In the genomic region with DNA sequence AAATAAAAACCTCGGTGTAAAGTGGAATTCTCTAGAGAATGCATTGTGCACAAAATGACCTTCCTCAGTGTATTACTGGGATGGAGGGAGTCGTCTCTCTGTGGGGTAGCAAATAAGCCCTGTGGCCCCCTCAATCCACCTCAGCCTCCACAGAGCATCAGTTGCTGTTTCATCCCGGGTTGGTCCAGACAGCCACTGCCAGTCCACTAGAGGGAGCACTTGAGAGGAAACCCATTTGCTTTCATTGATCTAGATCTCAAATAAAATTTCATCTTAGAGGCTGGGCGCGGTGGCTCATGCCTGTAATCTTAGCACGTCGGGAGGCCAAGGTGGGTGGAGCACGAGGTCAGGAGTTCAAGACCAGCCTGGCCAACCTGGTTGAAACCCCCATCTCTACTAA, we compare ENCODE assay signal across 9 cellular contexts.
DNase-seq lines count a peak whose midpoint lies in the region; ATAC-seq and TF ChIP-seq lines count a peak whose summit lies in the region.
"Had no signal": no experiment of that assay in that cellular context is flagged by ENCODE, and none has a peak within 500 bp of the region (broad histone marks: within the 10 kb centered on the region; RNA-seq: fewer than 3 reads in every experiment).

No MANE protein-coding gene starts in this region.

- H3K9me3 ChIP-seq in mammary epithelial cell (replicated peaks; ENCODE audit: insufficient read depth, low read length) (peaks cover 10% of the 10 kb centered on the region), lower lobe of right lung (no peaks in the 10 kb centered on the region)

- no peak overlapping the region for H2AFZ ChIP-seq in mammary epithelial cell (ENCODE audit: low read depth, low read length)

- no peaks in the 10 kb centered on the region for H3K4me1 Mint-ChIP-seq in activated T-cell treated with anti-CD3 and anti-CD28 coated beads, Interleukin-2, amount 50 U/mL, for 24 hours (ENCODE audit: low read depth)
- H3K4me1 Mint-ChIP-seq: central memory CD8-positive, alpha-beta T cell had no signal

- no peaks in the 10 kb centered on the region for H3K4me1 ChIP-seq in mammary epithelial cell (ENCODE audit: insufficient read depth, low read length)
- no peaks in the 10 kb centered on the region for H3K4me1 ChIP-seq in lower lobe of right lung

- H3K79me2 ChIP-seq in mammary epithelial cell (ENCODE audit: insufficient read depth, low read length): no peaks in the 10 kb centered on the region

- dilution Hi-C loops in mammary epithelial cell (cut with HindIII; ENCODE audit: low sequenced_read_pairs): no loop called here

- intact Hi-C loops in mammary epithelial cell (cut with micrococcal nuclease): loop anchor here (10.0 kb wide), 1 partner anchor 900 kb away; no protein-coding TSS in a partner anchor
- intact Hi-C loops in lower lobe of right lung (cut with DNase I): no loop called here

- H3K4me3 ChIP-seq in HFF-Myc (replicated peaks; ENCODE audit: low read depth, low read length) (no peak overlapping the region), mammary epithelial cell (replicated peaks in 1 of 3; ENCODE audit: insufficient read depth in 1 of 3, low read depth in 2 of 3, low read length in 3 of 3) (no peak overlapping the region), lower lobe of right lung (no peak overlapping the region)

- BruUV-seq in mammary epithelial cell (replicated peaks; lab: Mats Ljungman, UMichigan): no TSS peak

- peak; percentile 56 to 61 for ATAC-seq in lower lobe of right lung
- no peak for ATAC-seq in HG02852 (IDR thresholded peaks at IDR 0.05; ENCODE audit: unreplicated experiment)

- H3K4me3 Mint-ChIP-seq in activated T-cell treated with anti-CD3 and anti-CD28 coated beads, Interleukin-2, amount 50 U/mL, for 24 hours: no peak overlapping the region
- H3K4me3 Mint-ChIP-seq: central memory CD8-positive, alpha-beta T cell had no signal

- peaks cover 12% of the 10 kb centered on the region for H3K9me3 Mint-ChIP-seq in activated T-cell treated with anti-CD3 and anti-CD28 coated beads, Interleukin-2, amount 50 U/mL, for 24 hours

- no peaks in the 10 kb centered on the region for H4K20me1 ChIP-seq in mammary epithelial cell (ENCODE audit: insufficient read depth, low read length)

- 49% methylated on average over 5 of the region's 8 CpGs for WGBS in mammary epithelial cell (ENCODE audit: low coverage, missing lambda C conversion rate)

- in situ Hi-C loops in mammary epithelial cell (cut with MboI; ENCODE audit: low sequenced_read_pairs in 2 of 2): no loop called here

- no peak overlapping the region for H3K27ac Mint-ChIP-seq in activated T-cell treated with anti-CD3 and anti-CD28 coated beads, Interleukin-2, amount 50 U/mL, for 24 hours

- H3K27me3 Mint-ChIP-seq in activated T-cell treated with anti-CD3 and anti-CD28 coated beads, Interleukin-2, amount 50 U/mL, for 24 hours: no peaks in the 10 kb centered on the region
- H3K27me3 Mint-ChIP-seq: central memory CD8-positive, alpha-beta T cell had no signal

- H3K36me3 ChIP-seq in mammary epithelial cell (ENCODE audit: insufficient read depth, low read length): no peaks in the 10 kb centered on the region
- H3K36me3 ChIP-seq in lower lobe of right lung: no peaks in the 10 kb centered on the region

- DNase-seq in activated T-cell treated with anti-CD3 and anti-CD28 coated beads, Interleukin-2, amount 50 U/mL, for 48 hours: peak; percentile 16 to 26
- no peak for DNase-seq in activated T-cell treated with anti-CD3 and anti-CD28 coated beads, Interleukin-2, amount 50 U/mL, for 24 hours
- DNase-seq in HFF-Myc (ENCODE audit: extremely low read depth, low read depth): no peak
- DNase-seq in NCI-H460 (ENCODE audit: extremely low read depth, low read depth): peak; percentile 52
- DNase-seq in mammary epithelial cell: peak; percentile 14
- DNase-seq in lower lobe of right lung: no peak
- no peak for DNase-seq in occipital lobe (lab: John Stamatoyannopoulos, UW)

- no peaks in the 10 kb centered on the region for H3K27me3 ChIP-seq in mammary epithelial cell (ENCODE audit: insufficient read depth, low read length)
- H3K27me3 ChIP-seq in lower lobe of right lung (ENCODE audit: low read depth): no peaks in the 10 kb centered on the region

- H3K9ac ChIP-seq in mammary epithelial cell (ENCODE audit: insufficient read depth, low read length): no peak overlapping the region

- H3K36me3 Mint-ChIP-seq in activated T-cell treated with anti-CD3 and anti-CD28 coated beads, Interleukin-2, amount 50 U/mL, for 24 hours (ENCODE audit: low read depth): no peaks in the 10 kb centered on the region

- no peak overlapping the region for H3K4me2 ChIP-seq in mammary epithelial cell (ENCODE audit: insufficient read depth, low read depth, low read length)

- CTCF ChIA-PET in mammary epithelial cell (lab: Charles Lee; ENCODE audit: low non-redundant PET): no interaction called here

- no peak overlapping the region for H3K27ac ChIP-seq in mammary epithelial cell (ENCODE audit: insufficient read depth, low read depth, low read length)
- no peak overlapping the region for H3K27ac ChIP-seq in lower lobe of right lung

- peak; percentile 56 for TF ChIP-seq CTCF in HFF-Myc (IDR thresholded peaks at IDR 0.05; ENCODE audit: low read depth, low read length, missing control alignments)
- peak; percentile 46 to 73 for TF ChIP-seq CTCF in mammary epithelial cell (conservative IDR thresholded peaks at IDR 0.05 in 1 of 2, IDR thresholded peaks at IDR 0.05 in 1 of 2; ENCODE audit: extremely low read depth in 1 of 2, insufficient read depth in 1 of 2, low read depth in 1 of 2, low read length in 2 of 2)
- peak; percentile 56 for TF ChIP-seq CTCF in lower lobe of right lung (IDR thresholded peaks at IDR 0.05)

Comparison
In these comparisons a context has a peak if more than half of its experiments do, and no peak if none do; other contexts are left out.
1. DNase-seq: peak in activated T-cell treated with anti-CD3 and anti-CD28 coated beads, Interleukin-2, amount 50 U/mL, for 48 hours (2 of 2), NCI-H460 (single experiment) and mammary epithelial cell (single experiment); none in activated T-cell treated with anti-CD3 and anti-CD28 coated beads, Interleukin-2, amount 50 U/mL, for 24 hours (single experiment), HFF-Myc (single experiment), lower lobe of right lung (single experiment) and occipital lobe (single experiment).
2. Peak in every context shown above with its lines, with median percentiles within 50 percentile points of each other: CTCF ChIP-seq.